In genomic region chr9:93596399-93596798, GRCh38 we compare ENCODE assay signal across 19 cellular contexts. TPM values are rescaled to one million over a fixed set of nuclear protein-coding genes. Genes with fewer than 3 reads are reported as not detected.
A peak's percentile ranks its signal among the peaks of the same experiment; 100 is the strongest.
DNase-seq lines count a peak whose midpoint lies in the region; ATAC-seq, FAIRE-seq and TF ChIP-seq lines count a peak whose summit lies in the region.
"Had no signal": no experiment of that assay in that cellular context is flagged by ENCODE, and none has a peak within 500 bp of the region (broad histone marks: within the 10 kb centered on the region; RNA-seq: fewer than 3 reads in every experiment).

No MANE protein-coding gene starts in this region.

- H3K27me3 Mint-ChIP-seq in T-helper 2 cell treated with Interferon-gamma antibody and Interleukin-4, amounts not matched to agents 5 μg/mL and 100 μg/mL, for 36 hours (ENCODE audit: low read depth) = no peaks in the 10 kb centered on the region
- no peaks in the 10 kb centered on the region for H3K27me3 Mint-ChIP-seq in type B pancreatic cell

- no peaks in the 10 kb centered on the region for H3K9me3 ChIP-seq in kidney (ENCODE audit: control insufficient read depth in 1 of 2, low read length in 2 of 2)
- H3K9me3 ChIP-seq: Peyer's patch had no signal

- no peak for DNase-seq in T-helper 2 cell treated with Interferon-gamma antibody and Interleukin-4, amounts not matched to agents 5 μg/mL and 100 μg/mL, for 36 hours (ENCODE audit: low spot score)
- DNase-seq in T-helper 2 cell (no peak), GM18507 (ENCODE audit: extremely low spot score, insufficient read length, low read depth) (no peak), kidney (peak; percentile 26), sciatic nerve (ENCODE audit: low spot score) (peak; percentile 12), GM13977 (ENCODE audit: low spot score) (no peak), type B pancreatic cell (ENCODE audit: extremely low spot score, unreplicated experiment) (no peak)
- no peak for DNase-seq in activated T-cell treated with anti-CD3 and anti-CD28 coated beads, Interleukin-2, amount 50 U/mL, for 1 hour
- DNase-seq: DMS79, H9, NCI-H1417, NCI-H2029, NCI-H2171 treated with DMSO at 0.1 percent for 48 hours, NCI-H510A treated with DMSO at 0.1 percent for 48 hours, SHP77 had no signal

- H3K27ac Mint-ChIP-seq in T-helper 2 cell treated with Interferon-gamma antibody and Interleukin-4, amounts not matched to agents 5 μg/mL and 100 μg/mL, for 36 hours = peak overlapping the region; percentile 15
- no peak overlapping the region for H3K27ac Mint-ChIP-seq in type B pancreatic cell

- no peak for TF ChIP-seq CTCF in kidney (IDR thresholded peaks at IDR 0.05; ENCODE audit: borderline replicate concordance, extremely low read depth, insufficient read depth)
- TF ChIP-seq CTCF in GM13977 (IDR thresholded peaks at IDR 0.05; ENCODE audit: extremely low read depth, insufficient read depth, missing control alignments) = no peak
- TF ChIP-seq CTCF in type B pancreatic cell (conservative IDR thresholded peaks at IDR 0.05) = no peak

- ATAC-seq in sciatic nerve = no peak

- intact Hi-C loops in kidney (cut with DNase I) (no loop called here), sciatic nerve (cut with DNase I) (loop anchor here (2.0 kb wide), 1 partner anchor 42 kb away; no protein-coding TSS in a partner anchor)

- no peak overlapping the region for H3K4me3 ChIP-seq in kidney (ENCODE audit: low read length in 2 of 2)
- H3K4me3 ChIP-seq: Peyer's patch had no signal

- peaks cover 0 to 2% of the 10 kb centered on the region in 2 donors for H3K36me3 ChIP-seq in kidney (ENCODE audit: control insufficient read depth in 1 of 2, insufficient read depth in 2 of 2, low read length in 2 of 2)
- H3K36me3 ChIP-seq: Peyer's patch had no signal

- peaks cover 44% of the 10 kb centered on the region for H3K4me1 Mint-ChIP-seq in T-helper 2 cell treated with Interferon-gamma antibody and Interleukin-4, amounts not matched to agents 5 μg/mL and 100 μg/mL, for 36 hours (ENCODE audit: low read depth)
- H3K4me1 Mint-ChIP-seq in type B pancreatic cell (ENCODE audit: unreplicated experiment) = peaks cover 40% of the 10 kb centered on the region

- H3K9ac ChIP-seq in kidney (ENCODE audit: low read length in 2 of 2) = no peak overlapping the region

- no peaks in the 10 kb centered on the region for H3K9me3 Mint-ChIP-seq in T-helper 2 cell treated with Interferon-gamma antibody and Interleukin-4, amounts not matched to agents 5 μg/mL and 100 μg/mL, for 36 hours
- no peaks in the 10 kb centered on the region for H3K9me3 Mint-ChIP-seq in type B pancreatic cell
- H3K9me3 Mint-ChIP-seq: H9 had no signal

- in situ Hi-C loops in GM13977 (cut with MboI; ENCODE audit: low pct_unique_long_range_greater_than_20kb, low sequenced_read_pairs, unreplicated experiment) = no loop called here

- FAIRE-seq in GM18507 (lab: Jason Lieb, UNC) (peak; percentile 56), kidney (lab: Jason Lieb, UNC) (no peak)
- FAIRE-seq: G401.6 had no signal

- peaks cover 5 to 10% of the 10 kb centered on the region in 2 donors for H3K4me1 ChIP-seq in kidney (ENCODE audit: control insufficient read depth in 1 of 2, insufficient read depth in 1 of 2, low read depth in 1 of 2, low read length in 2 of 2)

- no peak overlapping the region for H3K4me3 Mint-ChIP-seq in T-helper 2 cell treated with Interferon-gamma antibody and Interleukin-4, amounts not matched to agents 5 μg/mL and 100 μg/mL, for 36 hours
- H3K4me3 Mint-ChIP-seq in type B pancreatic cell = no peak overlapping the region
- H3K4me3 Mint-ChIP-seq: H9 had no signal

- peaks cover 3% of the 10 kb centered on the region for H3K36me3 Mint-ChIP-seq in T-helper 2 cell treated with Interferon-gamma antibody and Interleukin-4, amounts not matched to agents 5 μg/mL and 100 μg/mL, for 36 hours (ENCODE audit: low read depth)
- H3K36me3 Mint-ChIP-seq in type B pancreatic cell = no peaks in the 10 kb centered on the region

- no peak overlapping the region for H3K27ac ChIP-seq in kidney (ENCODE audit: low read depth in 2 of 2, low read length in 2 of 2)
- H3K27ac ChIP-seq: 22Rv1, C4-2B, Peyer's patch had no signal

RNA-seq across cellular contexts. Expression of gene PHF2, which starts 20.0 kb away (rescaled TPM):
- total RNA-seq in kidney = 30.7 TPM
- polyA plus RNA-seq in kidney (ENCODE audit: insufficient read depth, low read depth, low replicate concordance) = 10.2 TPM
- total RNA-seq in sciatic nerve = 41.5 TPM
- 28.1 and 34.7 TPM in 2 replicates for total RNA-seq in type B pancreatic cell (ENCODE audit: low replicate concordance)

Comparison
In these comparisons a context has a peak if more than half of its experiments do, and no peak if none do; other contexts are left out.
1. DNase-seq: peak in kidney (single experiment) and sciatic nerve (single experiment); none in T-helper 2 cell treated with Interferon-gamma antibody and Interleukin-4, amounts not matched to agents 5 μg/mL and 100 μg/mL, for 36 hours (single experiment), T-helper 2 cell (0 of 5), GM18507 (single experiment), GM13977 (single experiment), type B pancreatic cell (single experiment) and activated T-cell treated with anti-CD3 and anti-CD28 coated beads, Interleukin-2, amount 50 U/mL, for 1 hour (single experiment).